In the genomic region with DNA sequence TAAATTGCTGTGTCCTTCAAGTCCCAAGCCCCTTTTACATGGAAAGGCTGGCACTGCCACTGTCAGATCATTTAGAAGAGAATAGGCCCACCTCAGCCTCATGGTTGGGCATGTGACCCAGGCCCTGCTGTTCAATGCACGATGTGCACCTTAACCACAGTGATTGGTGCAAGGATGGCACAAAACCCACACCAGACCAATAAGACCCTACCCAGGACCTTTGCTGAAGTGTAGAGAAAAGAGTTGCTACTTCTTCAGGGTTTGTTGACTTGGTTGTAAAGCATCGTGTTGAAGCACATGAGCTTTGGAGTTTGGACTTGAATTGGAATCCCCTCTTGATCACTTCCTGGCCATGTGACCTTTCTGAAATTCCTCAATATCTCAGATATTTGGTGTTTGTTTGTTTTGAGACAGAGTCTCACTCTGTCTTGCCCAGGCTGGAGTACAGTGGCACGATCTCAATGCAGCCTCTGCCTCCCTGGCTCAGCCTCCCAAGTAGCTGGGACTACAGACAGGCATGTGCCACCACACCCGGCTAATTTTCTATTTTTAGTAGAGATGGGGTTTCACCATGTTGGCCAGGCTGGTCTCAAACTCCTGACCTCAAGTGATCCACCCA, we compare ENCODE assay signal across 16 cellular contexts.
"Had no signal": no experiment of that assay in that cellular context is flagged by ENCODE, and none has a peak within 500 bp of the region (broad histone marks: within the 10 kb centered on the region; RNA-seq: fewer than 3 reads in every experiment).

No MANE protein-coding gene starts in this region.

- H3K9me3 Mint-ChIP-seq: activated CD4-positive, alpha-beta T cell treated with anti-CD3 and anti-CD28 coated beads, Interleukin-2, amount 10 ng/mL, durations not matched to agents 7 days and 5 days; activated T-cell treated with anti-CD3 and anti-CD28 coated beads, Interleukin-2, amount 50 U/mL, for 4 hours; brain; endodermal cell; nephron; T-cell had no signal

- H3K4me3 ChIP-seq: dorsolateral prefrontal cortex, sigmoid colon, tibial artery had no signal

- H3K4me3 Mint-ChIP-seq: activated CD4-positive, alpha-beta T cell treated with anti-CD3 and anti-CD28 coated beads, Interleukin-2, amount 10 ng/mL, durations not matched to agents 7 days and 5 days; activated T-cell treated with anti-CD3 and anti-CD28 coated beads, Interleukin-2, amount 50 U/mL, for 4 hours; brain; endodermal cell; nephron; stimulated activated naive B cell treated with anti-CD40 and anti-IgM and Interleukin-4, amounts not matched to agents 10 μg/mL and 1 μg/mL and 100 μg/mL, for 72 hours; T-cell had no signal

- H3K9me3 ChIP-seq: sigmoid colon, SK-N-SH, tibial artery had no signal

- DNase-seq: activated naive CD4-positive, alpha-beta T cell; dorsolateral prefrontal cortex; hippocampal formation; nucleus accumbens; sigmoid colon; T-helper 9 cell; tibial artery had no signal

- H3K4me1 ChIP-seq: sigmoid colon, tibial artery had no signal

- H3K9ac ChIP-seq: SK-N-SH had no signal

- H3K36me3 ChIP-seq: sigmoid colon, tibial artery had no signal

- H3K27me3 ChIP-seq: dorsolateral prefrontal cortex, sigmoid colon, tibial artery had no signal

- H3K4me1 Mint-ChIP-seq: brain, endodermal cell, nephron had no signal

- H3K27ac ChIP-seq: dorsolateral prefrontal cortex, epithelial cell of prostate, sigmoid colon, tibial artery had no signal

- H3K27me3 Mint-ChIP-seq: activated CD4-positive, alpha-beta T cell treated with anti-CD3 and anti-CD28 coated beads, Interleukin-2, amount 10 ng/mL, durations not matched to agents 7 days and 5 days; brain; stimulated activated naive B cell treated with anti-CD40 and anti-IgM and Interleukin-4, amounts not matched to agents 10 μg/mL and 1 μg/mL and 100 μg/mL, for 72 hours; T-cell had no signal

- H3K27ac Mint-ChIP-seq: brain; endodermal cell; nephron; stimulated activated naive B cell treated with anti-CD40 and anti-IgM and Interleukin-4, amounts not matched to agents 10 μg/mL and 1 μg/mL and 100 μg/mL, for 72 hours had no signal

- H3K36me3 Mint-ChIP-seq: brain; stimulated activated naive B cell treated with anti-CD40 and anti-IgM and Interleukin-4, amounts not matched to agents 10 μg/mL and 1 μg/mL and 100 μg/mL, for 72 hours; T-cell had no signal
